In the genomic region with DNA sequence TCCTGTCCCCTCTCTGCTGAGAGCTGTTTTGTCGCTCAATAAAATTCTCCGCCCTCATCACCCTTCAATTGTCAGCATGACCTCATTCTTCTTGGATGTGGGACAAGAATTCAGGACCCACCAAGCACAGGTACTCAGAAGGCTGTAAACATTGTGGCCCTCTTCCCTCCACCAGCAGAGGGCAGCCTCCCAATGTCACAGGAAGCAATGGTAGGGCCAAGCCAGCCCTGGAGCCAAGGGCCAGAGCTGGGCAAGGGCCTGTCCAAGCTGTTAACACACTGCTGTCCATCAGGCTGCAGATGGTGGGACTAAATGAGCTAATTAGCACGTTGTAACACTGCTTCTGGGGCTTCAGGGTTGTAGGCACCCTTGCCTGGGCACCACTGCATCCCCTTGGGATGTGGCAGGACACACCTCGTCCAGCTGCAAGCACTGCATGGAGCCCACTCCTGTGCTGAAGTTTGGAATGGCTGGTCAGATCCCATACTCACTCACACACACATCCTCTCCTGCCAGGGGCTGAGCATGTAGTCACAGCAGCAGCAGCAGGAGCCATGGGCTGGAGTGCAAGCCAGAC, we compare ENCODE assay signal across 13 cellular contexts.
DNase-seq lines count a peak whose midpoint lies in the region; ATAC-seq, FAIRE-seq and TF ChIP-seq lines count a peak whose summit lies in the region.
"Had no signal": no experiment of that assay in that cellular context is flagged by ENCODE, and none has a peak within 500 bp of the region (broad histone marks: within the 10 kb centered on the region; RNA-seq: fewer than 3 reads in every experiment).

No MANE protein-coding gene starts in this region.

- H3K9me3 ChIP-seq in kidney (ENCODE audit: control insufficient read depth in 1 of 2, low read length in 2 of 2): peaks cover 0 to 9% of the 10 kb centered on the region in 2 donors
- H3K9me3 ChIP-seq: gastrocnemius medialis, pancreas had no signal

- H3K36me3 ChIP-seq in H7 (replicated peaks; ENCODE audit: control insufficient read depth, insufficient read depth, low read length) (no peaks in the 10 kb centered on the region), kidney (ENCODE audit: control insufficient read depth in 1 of 2, insufficient read depth in 2 of 2, low read length in 2 of 2) (no peaks in the 10 kb centered on the region)
- H3K36me3 ChIP-seq: gastrocnemius medialis, pancreas had no signal

- intact Hi-C loops in kidney (cut with DNase I): no loop called here

- no peak overlapping the region for H3K9ac ChIP-seq in kidney (ENCODE audit: low read length in 2 of 2)

- no peak overlapping the region for H3K27ac ChIP-seq in kidney (ENCODE audit: low read depth in 2 of 2, low read length in 2 of 2)
- H3K27ac ChIP-seq: gastrocnemius medialis, pancreas had no signal

- no peaks in the 10 kb centered on the region for H3K27me3 ChIP-seq in H7 (ENCODE audit: control insufficient read depth, insufficient read depth, low read length)
- H3K27me3 ChIP-seq: gastrocnemius medialis, pancreas had no signal

- TF ChIP-seq CTCF in kidney (IDR thresholded peaks at IDR 0.05; ENCODE audit: borderline replicate concordance, extremely low read depth, insufficient read depth): peak; percentile 1

- H3K4me1 ChIP-seq in kidney (ENCODE audit: control insufficient read depth in 1 of 2, insufficient read depth in 1 of 2, low read depth in 1 of 2, low read length in 2 of 2): no peaks in the 10 kb centered on the region
- H3K4me1 ChIP-seq: gastrocnemius medialis had no signal

- H3K4me3 ChIP-seq in H7 (ENCODE audit: insufficient read depth, low read depth, low read length): no peak overlapping the region
- H3K4me3 ChIP-seq in kidney (ENCODE audit: low read length in 2 of 2): no peak overlapping the region
- H3K4me3 ChIP-seq: gastrocnemius medialis, pancreas had no signal

- no peak for ATAC-seq in GM21360 (IDR thresholded peaks at IDR 0.05; ENCODE audit: unreplicated experiment)
- ATAC-seq in HG03520 (IDR thresholded peaks at IDR 0.05; ENCODE audit: unreplicated experiment): no peak
- ATAC-seq: gastrocnemius medialis; stimulated activated memory B cell treated with anti-CD40 and anti-IgM and Interleukin-4, amounts not matched to agents 10 μg/mL and 1 μg/mL and 100 μg/mL, for 72 hours had no signal

- FAIRE-seq in kidney (lab: Jason Lieb, UNC): no peak
- FAIRE-seq: GM18507, pancreas had no signal

- DNase-seq in CD1c-positive myeloid dendritic cell (ENCODE audit: extremely low spot score) (peak; percentile 55), H7 (peak; percentile 23), kidney (no peak), DMS79 treated with DMSO at 0.1 percent for 48 hours (lab: John Stamatoyannopoulos, UW) (no peak), dedifferentiated amniotic fluid mesenchymal stem cell (ENCODE audit: extremely low spot score) (no peak)
- DNase-seq in activated CD4-positive, alpha-beta T cell treated with anti-CD3 and anti-CD28 coated beads, Interleukin-2, amount 50 U/mL, for 48 hours: peak; percentile 29 to 48
- DNase-seq: gastrocnemius medialis, NCI-H446 had no signal

Comparison
In these comparisons a context has a peak if more than half of its experiments do, and no peak if none do; other contexts are left out.
1. DNase-seq: peak in CD1c-positive myeloid dendritic cell (single experiment), H7 (single experiment) and activated CD4-positive, alpha-beta T cell treated with anti-CD3 and anti-CD28 coated beads, Interleukin-2, amount 50 U/mL, for 48 hours (2 of 2); none in kidney (single experiment), DMS79 treated with DMSO at 0.1 percent for 48 hours (single experiment) and dedifferentiated amniotic fluid mesenchymal stem cell (single experiment).